ENCODE assay signal across 9 cellular contexts in the genomic region with DNA sequence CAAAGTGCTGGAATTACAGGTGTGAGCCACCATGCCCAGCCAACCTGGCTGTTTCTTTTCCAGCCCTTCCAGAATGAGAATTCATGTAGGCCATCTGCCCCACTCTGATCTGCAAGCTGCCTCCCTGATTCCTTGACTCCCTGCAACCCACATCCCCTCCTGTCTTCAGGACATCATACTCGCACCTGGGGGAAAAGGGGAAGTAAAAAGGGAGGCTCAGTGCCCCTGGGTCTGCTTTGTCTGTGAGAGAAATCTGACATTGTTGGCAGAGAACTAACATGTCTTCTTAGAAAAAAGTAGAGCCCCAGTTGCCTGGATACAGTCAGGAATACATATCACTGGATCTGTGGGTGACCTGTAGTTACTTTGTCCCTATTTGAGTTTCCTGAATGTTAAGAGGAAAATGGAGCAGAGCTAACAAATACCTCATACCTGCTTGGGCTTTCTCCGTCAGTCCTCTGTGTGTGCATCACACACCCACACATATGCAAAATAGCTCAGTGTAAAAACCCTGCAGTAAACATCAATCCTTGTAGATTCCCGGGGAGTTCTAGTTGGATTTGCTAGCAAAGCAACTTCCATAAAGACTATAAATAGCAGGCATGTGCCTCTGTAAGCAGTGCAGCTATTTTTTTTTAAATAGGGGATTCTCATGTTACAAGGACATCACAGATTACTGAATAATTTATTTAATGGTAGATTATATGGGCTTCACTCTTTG.
A peak's percentile ranks its signal among the peaks of the same experiment; 100 is the strongest.
DNase-seq lines count a peak whose midpoint lies in the region; ATAC-seq and TF ChIP-seq lines count a peak whose summit lies in the region.
"Had no signal": no experiment of that assay in that cellular context is flagged by ENCODE, and none has a peak within 500 bp of the region (broad histone marks: within the 10 kb centered on the region; RNA-seq: fewer than 3 reads in every experiment).

No MANE protein-coding gene starts in this region.

- H3K4me1 Mint-ChIP-seq in WTC11 (peaks cover 53% of the 10 kb centered on the region), nephron (peaks cover 23% of the 10 kb centered on the region)
- H3K4me1 Mint-ChIP-seq in activated CD8-positive, alpha-beta T cell treated with anti-CD3 and anti-CD28 coated beads for 36 hours (ENCODE audit: low read depth) = peaks cover 3% of the 10 kb centered on the region

- H3K4me3 Mint-ChIP-seq in WTC11 (peak overlapping the region; percentile 15; the same call in 1 of the 2 replicates), nephron (peak overlapping the region in 1 of 3 experiments; percentile 4)
- H3K4me3 Mint-ChIP-seq in activated CD8-positive, alpha-beta T cell treated with anti-CD3 and anti-CD28 coated beads for 36 hours = no peak overlapping the region

- H3K9me3 Mint-ChIP-seq in WTC11 = no peaks in the 10 kb centered on the region
- H3K9me3 Mint-ChIP-seq in nephron = no peaks in the 10 kb centered on the region
- H3K9me3 Mint-ChIP-seq in activated CD8-positive, alpha-beta T cell treated with anti-CD3 and anti-CD28 coated beads for 36 hours = no peaks in the 10 kb centered on the region

- DNase-seq in WTC11 (ENCODE audit: low spot score) (no peak), C1 segment of cervical spinal cord (lab: John Stamatoyannopoulos, UW) (no peak), DMS153 treated with DMSO at 0.1 percent for 48 hours (lab: John Stamatoyannopoulos, UW; ENCODE audit: unreplicated experiment) (no peak), dermis blood vessel endothelial cell (no peak)
- DNase-seq in activated CD8-positive, alpha-beta T cell treated with anti-CD3 and anti-CD28 coated beads for 36 hours = no peak
- DNase-seq: NCI-H345 had no signal

- POLR2A ChIA-PET in WTC11 (lab: Charles Lee) = interaction anchor here (0.6 to 1.6 kb wide), 2 partner anchors 149 to 162 kb away, joined by 4 to 6 read pairs; a partner anchor contains a TSS
- POLR2A ChIA-PET in activated CD8-positive, alpha-beta T cell treated with anti-CD3 and anti-CD28 coated beads for 36 hours (lab: Charles Lee) = no interaction called here

- CTCF ChIA-PET in WTC11 (lab: Charles Lee) = interaction anchor here (0.7 to 1.2 kb wide), 6 partner anchors 10 to 427 kb away, joined by 3 to 5 read pairs (median 4); no protein-coding TSS in a partner anchor
- CTCF ChIA-PET in activated CD8-positive, alpha-beta T cell treated with anti-CD3 and anti-CD28 coated beads for 36 hours (lab: Charles Lee) = interaction anchor here (0.8 kb wide), 1 partner anchor 43 kb away, joined by 4 read pairs; no protein-coding TSS in a partner anchor

- TF ChIP-seq CTCF in WTC11 (IDR thresholded peaks at IDR 0.05) (no peak), nephron (IDR thresholded peaks at IDR 0.05; ENCODE audit: unreplicated experiment in 3 of 3) (no peak)
- no peak for TF ChIP-seq CTCF in activated CD8-positive, alpha-beta T cell treated with anti-CD3 and anti-CD28 coated beads for 36 hours (IDR thresholded peaks at IDR 0.05)

- ATAC-seq in GM19351 (IDR thresholded peaks at IDR 0.05; ENCODE audit: unreplicated experiment) (peak; percentile 43), HG03066 (IDR thresholded peaks at IDR 0.05; ENCODE audit: low read depth, unreplicated experiment) (peak; percentile 38), WTC11 (peak; percentile 72)
- no peak for ATAC-seq in activated CD8-positive, alpha-beta T cell treated with anti-CD3 and anti-CD28 coated beads for 36 hours

- peak overlapping the region; percentile 99 for H3K27ac Mint-ChIP-seq in WTC11
- H3K27ac Mint-ChIP-seq in nephron = peak overlapping the region; percentile 61 to 90 (median 87)
- H3K27ac Mint-ChIP-seq in activated CD8-positive, alpha-beta T cell treated with anti-CD3 and anti-CD28 coated beads for 36 hours = no peak overlapping the region

- intact Hi-C loops in activated CD8-positive, alpha-beta T cell treated with anti-CD3 and anti-CD28 coated beads for 36 hours (cut with micrococcal nuclease) = no loop called here

- H3K36me3 Mint-ChIP-seq in WTC11 = no peaks in the 10 kb centered on the region
- H3K36me3 Mint-ChIP-seq in nephron (ENCODE audit: low read depth) = no peaks in the 10 kb centered on the region
- H3K36me3 Mint-ChIP-seq in activated CD8-positive, alpha-beta T cell treated with anti-CD3 and anti-CD28 coated beads for 36 hours (ENCODE audit: low read depth) = no peaks in the 10 kb centered on the region

- H3K27me3 Mint-ChIP-seq in WTC11 (ENCODE audit: low read depth) (no peaks in the 10 kb centered on the region), nephron (ENCODE audit: low read depth) (no peaks in the 10 kb centered on the region)
- peaks cover 2% of the 10 kb centered on the region for H3K27me3 Mint-ChIP-seq in activated CD8-positive, alpha-beta T cell treated with anti-CD3 and anti-CD28 coated beads for 36 hours

TF ChIP-seq in WTC11, 78 proteins besides CTCF, POLR2A, EP300 and RAD21 (continues in another document):
- no peak for TF ChIP-seq CREB1 (CRISPR knock-in tag; IDR thresholded peaks at IDR 0.05)
- no peak for TF ChIP-seq NFE2L1 (CRISPR knock-in tag; IDR thresholded peaks at IDR 0.05)
- no peak for TF ChIP-seq ZNF121 (CRISPR knock-in tag; IDR thresholded peaks at IDR 0.05)
- TF ChIP-seq ATF1 (CRISPR knock-in tag; IDR thresholded peaks at IDR 0.05) = no peak
- no peak for TF ChIP-seq FOXK1 (CRISPR knock-in tag; IDR thresholded peaks at IDR 0.05)
- TF ChIP-seq SP1 (CRISPR knock-in tag; conservative IDR thresholded peaks at IDR 0.05) = no peak
- TF ChIP-seq, protein P1, sequence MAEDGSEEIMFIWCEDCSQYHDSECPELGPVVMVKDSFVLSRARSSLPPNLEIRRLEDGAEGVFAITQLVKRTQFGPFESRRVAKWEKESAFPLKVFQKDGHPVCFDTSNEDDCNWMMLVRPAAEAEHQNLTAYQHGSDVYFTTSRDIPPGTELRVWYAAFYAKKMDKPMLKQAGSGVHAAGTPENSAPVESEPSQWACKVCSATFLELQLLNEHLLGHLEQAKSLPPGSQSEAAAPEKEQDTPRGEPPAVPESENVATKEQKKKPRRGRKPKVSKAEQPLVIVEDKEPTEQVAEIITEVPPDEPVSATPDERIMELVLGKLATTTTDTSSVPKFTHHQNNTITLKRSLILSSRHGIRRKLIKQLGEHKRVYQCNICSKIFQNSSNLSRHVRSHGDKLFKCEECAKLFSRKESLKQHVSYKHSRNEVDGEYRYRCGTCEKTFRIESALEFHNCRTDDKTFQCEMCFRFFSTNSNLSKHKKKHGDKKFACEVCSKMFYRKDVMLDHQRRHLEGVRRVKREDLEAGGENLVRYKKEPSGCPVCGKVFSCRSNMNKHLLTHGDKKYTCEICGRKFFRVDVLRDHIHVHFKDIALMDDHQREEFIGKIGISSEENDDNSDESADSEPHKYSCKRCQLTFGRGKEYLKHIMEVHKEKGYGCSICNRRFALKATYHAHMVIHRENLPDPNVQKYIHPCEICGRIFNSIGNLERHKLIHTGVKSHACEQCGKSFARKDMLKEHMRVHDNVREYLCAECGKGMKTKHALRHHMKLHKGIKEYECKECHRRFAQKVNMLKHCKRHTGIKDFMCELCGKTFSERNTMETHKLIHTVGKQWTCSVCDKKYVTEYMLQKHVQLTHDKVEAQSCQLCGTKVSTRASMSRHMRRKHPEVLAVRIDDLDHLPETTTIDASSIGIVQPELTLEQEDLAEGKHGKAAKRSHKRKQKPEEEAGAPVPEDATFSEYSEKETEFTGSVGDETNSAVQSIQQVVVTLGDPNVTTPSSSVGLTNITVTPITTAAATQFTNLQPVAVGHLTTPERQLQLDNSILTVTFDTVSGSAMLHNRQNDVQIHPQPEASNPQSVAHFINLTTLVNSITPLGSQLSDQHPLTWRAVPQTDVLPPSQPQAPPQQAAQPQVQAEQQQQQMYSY (CRISPR knock-in tag; IDR thresholded peaks at IDR 0.05) = no peak
- TF ChIP-seq FOXJ3 (CRISPR knock-in tag; IDR thresholded peaks at IDR 0.05; ENCODE audit: borderline replicate concordance) = no peak
- TF ChIP-seq, protein P2, sequence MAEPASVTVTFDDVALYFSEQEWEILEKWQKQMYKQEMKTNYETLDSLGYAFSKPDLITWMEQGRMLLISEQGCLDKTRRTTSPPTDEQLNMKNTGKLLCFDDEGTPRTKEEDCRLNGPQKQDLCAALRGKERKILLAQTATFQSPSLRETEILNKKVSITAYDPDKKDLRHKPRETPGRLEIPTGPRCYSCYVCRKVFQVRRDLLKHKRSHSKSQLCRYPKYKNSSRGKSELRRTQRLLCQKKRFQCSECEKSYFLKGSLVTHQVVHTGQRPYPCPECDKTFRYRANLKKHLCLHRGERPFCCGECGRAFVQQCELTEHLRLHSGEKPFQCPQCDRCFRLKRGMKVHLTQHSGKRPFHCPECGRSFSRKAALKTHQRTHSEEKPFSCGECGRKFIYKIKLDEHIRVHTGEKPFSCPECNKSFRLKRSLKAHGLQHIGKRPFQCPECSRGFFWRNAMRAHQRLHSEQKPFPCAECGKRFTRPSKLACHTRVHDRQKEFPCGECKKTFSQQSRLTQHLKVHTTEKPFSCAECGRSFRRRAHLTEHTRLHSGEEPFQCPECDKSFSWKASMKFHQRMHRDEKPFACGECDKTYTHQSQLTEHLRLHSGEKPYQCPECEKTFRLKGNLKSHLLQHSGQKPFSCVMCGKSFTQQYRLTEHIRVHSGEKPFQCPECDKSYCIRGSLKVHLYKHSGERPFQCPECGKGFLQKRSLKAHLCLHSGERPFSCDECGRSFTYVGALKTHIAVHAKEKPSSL (CRISPR knock-in tag; conservative IDR thresholded peaks at IDR 0.05) = no peak
- TF ChIP-seq, protein P3, sequence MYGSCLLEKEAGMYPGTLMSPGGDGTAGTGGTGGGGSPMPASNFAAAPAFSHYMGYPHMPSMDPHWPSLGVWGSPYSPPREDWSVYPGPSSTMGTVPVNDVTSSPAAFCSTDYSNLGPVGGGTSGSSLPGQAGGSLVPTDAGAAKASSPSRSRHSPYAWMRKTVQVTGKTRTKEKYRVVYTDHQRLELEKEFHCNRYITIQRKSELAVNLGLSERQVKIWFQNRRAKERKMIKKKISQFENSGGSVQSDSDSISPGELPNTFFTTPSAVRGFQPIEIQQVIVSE (CRISPR knock-in tag; IDR thresholded peaks at IDR 0.05; ENCODE audit: borderline replicate concordance) = no peak
- no peak for TF ChIP-seq MYBL2 (CRISPR knock-in tag; IDR thresholded peaks at IDR 0.05)
- TF ChIP-seq, protein P4, sequence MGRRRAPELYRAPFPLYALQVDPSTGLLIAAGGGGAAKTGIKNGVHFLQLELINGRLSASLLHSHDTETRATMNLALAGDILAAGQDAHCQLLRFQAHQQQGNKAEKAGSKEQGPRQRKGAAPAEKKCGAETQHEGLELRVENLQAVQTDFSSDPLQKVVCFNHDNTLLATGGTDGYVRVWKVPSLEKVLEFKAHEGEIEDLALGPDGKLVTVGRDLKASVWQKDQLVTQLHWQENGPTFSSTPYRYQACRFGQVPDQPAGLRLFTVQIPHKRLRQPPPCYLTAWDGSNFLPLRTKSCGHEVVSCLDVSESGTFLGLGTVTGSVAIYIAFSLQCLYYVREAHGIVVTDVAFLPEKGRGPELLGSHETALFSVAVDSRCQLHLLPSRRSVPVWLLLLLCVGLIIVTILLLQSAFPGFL (CRISPR knock-in tag; IDR thresholded peaks at IDR 0.05; ENCODE audit: borderline replicate concordance) = no peak
